13 cellular contexts compared by ENCODE assay signal in genomic region chr12:50514526-50515276, GRCh38. TPM values are rescaled to one million over a fixed set of nuclear protein-coding genes. Genes with fewer than 3 reads are reported as not detected.
DNase-seq lines count a peak whose midpoint lies in the region; ATAC-seq and TF ChIP-seq lines count a peak whose summit lies in the region.
"Had no signal": no experiment of that assay in that cellular context is flagged by ENCODE, and none has a peak within 500 bp of the region (broad histone marks: within the 10 kb centered on the region; RNA-seq: fewer than 3 reads in every experiment).

No MANE protein-coding gene starts in this region.

- H3K27ac Mint-ChIP-seq in activated CD8-positive, alpha-beta T cell treated with anti-CD3 and anti-CD28 coated beads, Interleukin-2, amount 10 ng/mL, durations not matched to agents 7 days and 5 days, result peak overlapping the region; percentile 91
- peak overlapping the region; percentile 44 to 63 for H3K27ac Mint-ChIP-seq in natural killer cell treated with Interleukin-12 subunit alpha and Interleukin-12 subunit beta and Interleukin-15 and Interleukin-18, amount 100 ng/mL, for 72 hours
- H3K27ac Mint-ChIP-seq: endodermal cell had no signal

- POLR2A ChIA-PET in activated CD8-positive, alpha-beta T cell treated with anti-CD3 and anti-CD28 coated beads, Interleukin-2, amount 10 ng/mL, durations not matched to agents 7 days and 5 days (lab: Charles Lee), result no interaction called here

- CTCF ChIA-PET in activated CD8-positive, alpha-beta T cell treated with anti-CD3 and anti-CD28 coated beads, Interleukin-2, amount 10 ng/mL, durations not matched to agents 7 days and 5 days (lab: Charles Lee), result interaction anchor here (0.8 to 1.7 kb wide), 2 partner anchors 10 kb away, joined by 3 to 5 read pairs; no protein-coding TSS in a partner anchor

- peak overlapping the region; percentile 53 for H3K4me3 Mint-ChIP-seq in activated CD8-positive, alpha-beta T cell treated with anti-CD3 and anti-CD28 coated beads, Interleukin-2, amount 10 ng/mL, durations not matched to agents 7 days and 5 days
- peak overlapping the region; percentile 0 for H3K4me3 Mint-ChIP-seq in natural killer cell treated with Interleukin-12 subunit alpha and Interleukin-12 subunit beta and Interleukin-15 and Interleukin-18, amount 100 ng/mL, for 72 hours
- H3K4me3 Mint-ChIP-seq: endodermal cell had no signal

- H3K27me3 Mint-ChIP-seq in activated CD8-positive, alpha-beta T cell treated with anti-CD3 and anti-CD28 coated beads, Interleukin-2, amount 10 ng/mL, durations not matched to agents 7 days and 5 days (ENCODE audit: low read depth), result no peaks in the 10 kb centered on the region
- H3K27me3 Mint-ChIP-seq in natural killer cell treated with Interleukin-12 subunit alpha and Interleukin-12 subunit beta and Interleukin-15 and Interleukin-18, amount 100 ng/mL, for 72 hours, result no peaks in the 10 kb centered on the region

- H3K9me3 Mint-ChIP-seq in activated CD8-positive, alpha-beta T cell treated with anti-CD3 and anti-CD28 coated beads, Interleukin-2, amount 10 ng/mL, durations not matched to agents 7 days and 5 days (ENCODE audit: insufficient read depth), result no peaks in the 10 kb centered on the region
- H3K9me3 Mint-ChIP-seq in natural killer cell treated with Interleukin-12 subunit alpha and Interleukin-12 subunit beta and Interleukin-15 and Interleukin-18, amount 100 ng/mL, for 72 hours, result no peaks in the 10 kb centered on the region
- H3K9me3 Mint-ChIP-seq: endodermal cell had no signal

- H3K4me3 ChIP-seq in GM12864 (ENCODE audit: low read depth, low read length), result no peak overlapping the region

- peaks cover 37% of the 10 kb centered on the region for H3K4me1 Mint-ChIP-seq in activated CD8-positive, alpha-beta T cell treated with anti-CD3 and anti-CD28 coated beads, Interleukin-2, amount 10 ng/mL, durations not matched to agents 7 days and 5 days (ENCODE audit: low read depth)
- peaks cover 32 to 36% of the 10 kb centered on the region in 2 donors for H3K4me1 Mint-ChIP-seq in natural killer cell treated with Interleukin-12 subunit alpha and Interleukin-12 subunit beta and Interleukin-15 and Interleukin-18, amount 100 ng/mL, for 72 hours (ENCODE audit: low read depth in 2 of 2)

- DNase-seq in GM12864 (ENCODE audit: low read depth) (peak; percentile 55), cortex of kidney (lab: John Stamatoyannopoulos, UW) (no peak)
- peak; percentile 52 for DNase-seq in activated CD8-positive, alpha-beta T cell treated with anti-CD3 and anti-CD28 coated beads, Interleukin-2, amount 10 ng/mL, durations not matched to agents 7 days and 5 days
- DNase-seq in natural killer cell treated with Interleukin-12 subunit alpha and Interleukin-12 subunit beta and Interleukin-15 and Interleukin-18, amount 100 ng/mL, for 72 hours (ENCODE audit: low spot score), result no peak
- DNase-seq: DMS 273 treated with DMSO at 0.1 percent for 48 hours, endodermal cell, NCI-H774, SK-N-SH, stomach had no signal

- ATAC-seq in GM21576 (IDR thresholded peaks at IDR 0.05; ENCODE audit: unreplicated experiment), result peak; percentile 37
- ATAC-seq in activated CD8-positive, alpha-beta T cell treated with anti-CD3 and anti-CD28 coated beads, Interleukin-2, amount 10 ng/mL, durations not matched to agents 7 days and 5 days, result peak; percentile 76
- no peak for ATAC-seq in natural killer cell treated with Interleukin-12 subunit alpha and Interleukin-12 subunit beta and Interleukin-15 and Interleukin-18, amount 100 ng/mL, for 72 hours
- no peak for ATAC-seq in GM21526 (IDR thresholded peaks at IDR 0.05; ENCODE audit: low FRiP score, unreplicated experiment)
- ATAC-seq in GM19328 (IDR thresholded peaks at IDR 0.05; ENCODE audit: unreplicated experiment), result no peak
- ATAC-seq: left lobe of liver had no signal

- H3K36me3 Mint-ChIP-seq in activated CD8-positive, alpha-beta T cell treated with anti-CD3 and anti-CD28 coated beads, Interleukin-2, amount 10 ng/mL, durations not matched to agents 7 days and 5 days (ENCODE audit: low read depth), result peaks cover 8% of the 10 kb centered on the region
- no peaks in the 10 kb centered on the region for H3K36me3 Mint-ChIP-seq in natural killer cell treated with Interleukin-12 subunit alpha and Interleukin-12 subunit beta and Interleukin-15 and Interleukin-18, amount 100 ng/mL, for 72 hours

- TF ChIP-seq CTCF in GM12864 (IDR thresholded peaks at IDR 0.05; ENCODE audit: low read depth, low read length, missing control alignments), result no peak

RNA-seq across cellular contexts. Expression of gene DIP2B, which starts 9.9 kb away (rescaled TPM):
- 10 to 100 TPM; 18.8 to 21.8 TPM for total RNA-seq in activated CD8-positive, alpha-beta T cell treated with anti-CD3 and anti-CD28 coated beads, Interleukin-2, amount 10 ng/mL, durations not matched to agents 7 days and 5 days
- 10 to 100 TPM; 30.8 to 34.3 TPM for total RNA-seq in natural killer cell treated with Interleukin-12 subunit alpha and Interleukin-12 subunit beta and Interleukin-15 and Interleukin-18, amount 100 ng/mL, for 72 hours

Comparison
In these comparisons a context has a peak if more than half of its experiments do, and no peak if none do; other contexts are left out.
1. DNase-seq: peak in GM12864 (single experiment) and activated CD8-positive, alpha-beta T cell treated with anti-CD3 and anti-CD28 coated beads, Interleukin-2, amount 10 ng/mL, durations not matched to agents 7 days and 5 days (single experiment); none in natural killer cell treated with Interleukin-12 subunit alpha and Interleukin-12 subunit beta and Interleukin-15 and Interleukin-18, amount 100 ng/mL, for 72 hours (single experiment) and cortex of kidney (single experiment).
2. ATAC-seq: peak in GM21576 (single experiment) and activated CD8-positive, alpha-beta T cell treated with anti-CD3 and anti-CD28 coated beads, Interleukin-2, amount 10 ng/mL, durations not matched to agents 7 days and 5 days (single experiment); none in natural killer cell treated with Interleukin-12 subunit alpha and Interleukin-12 subunit beta and Interleukin-15 and Interleukin-18, amount 100 ng/mL, for 72 hours (0 of 2), GM21526 (single experiment) and GM19328 (single experiment).